Comparison of ENCODE assay signal across 1 cellular context in the genomic region with DNA sequence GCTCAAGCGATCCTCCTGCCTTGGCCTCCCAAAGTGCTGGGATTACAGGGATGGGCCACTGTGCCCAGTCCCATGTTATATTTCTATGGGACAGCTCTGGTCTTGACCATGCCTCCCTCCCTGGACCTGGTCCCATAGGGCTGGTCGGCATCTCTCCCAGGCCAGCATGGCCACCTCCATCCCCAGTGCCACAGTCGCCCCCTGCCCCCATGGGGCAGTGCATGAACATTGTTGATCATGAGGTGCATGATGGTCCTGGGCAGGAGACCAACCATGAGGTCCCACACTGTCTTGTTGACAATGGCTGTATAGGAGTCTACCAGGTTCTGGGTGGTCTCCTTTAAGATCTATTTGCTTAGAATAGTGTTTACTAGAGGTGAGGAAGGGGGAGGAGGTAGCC.
TF ChIP-seq lines count a peak whose summit lies in the region.

No MANE protein-coding gene starts in this region.

TF ChIP-seq in HepG2, 621 proteins besides CTCF, POLR2A, EP300 and RAD21:
- TF ChIP-seq, protein P1, sequence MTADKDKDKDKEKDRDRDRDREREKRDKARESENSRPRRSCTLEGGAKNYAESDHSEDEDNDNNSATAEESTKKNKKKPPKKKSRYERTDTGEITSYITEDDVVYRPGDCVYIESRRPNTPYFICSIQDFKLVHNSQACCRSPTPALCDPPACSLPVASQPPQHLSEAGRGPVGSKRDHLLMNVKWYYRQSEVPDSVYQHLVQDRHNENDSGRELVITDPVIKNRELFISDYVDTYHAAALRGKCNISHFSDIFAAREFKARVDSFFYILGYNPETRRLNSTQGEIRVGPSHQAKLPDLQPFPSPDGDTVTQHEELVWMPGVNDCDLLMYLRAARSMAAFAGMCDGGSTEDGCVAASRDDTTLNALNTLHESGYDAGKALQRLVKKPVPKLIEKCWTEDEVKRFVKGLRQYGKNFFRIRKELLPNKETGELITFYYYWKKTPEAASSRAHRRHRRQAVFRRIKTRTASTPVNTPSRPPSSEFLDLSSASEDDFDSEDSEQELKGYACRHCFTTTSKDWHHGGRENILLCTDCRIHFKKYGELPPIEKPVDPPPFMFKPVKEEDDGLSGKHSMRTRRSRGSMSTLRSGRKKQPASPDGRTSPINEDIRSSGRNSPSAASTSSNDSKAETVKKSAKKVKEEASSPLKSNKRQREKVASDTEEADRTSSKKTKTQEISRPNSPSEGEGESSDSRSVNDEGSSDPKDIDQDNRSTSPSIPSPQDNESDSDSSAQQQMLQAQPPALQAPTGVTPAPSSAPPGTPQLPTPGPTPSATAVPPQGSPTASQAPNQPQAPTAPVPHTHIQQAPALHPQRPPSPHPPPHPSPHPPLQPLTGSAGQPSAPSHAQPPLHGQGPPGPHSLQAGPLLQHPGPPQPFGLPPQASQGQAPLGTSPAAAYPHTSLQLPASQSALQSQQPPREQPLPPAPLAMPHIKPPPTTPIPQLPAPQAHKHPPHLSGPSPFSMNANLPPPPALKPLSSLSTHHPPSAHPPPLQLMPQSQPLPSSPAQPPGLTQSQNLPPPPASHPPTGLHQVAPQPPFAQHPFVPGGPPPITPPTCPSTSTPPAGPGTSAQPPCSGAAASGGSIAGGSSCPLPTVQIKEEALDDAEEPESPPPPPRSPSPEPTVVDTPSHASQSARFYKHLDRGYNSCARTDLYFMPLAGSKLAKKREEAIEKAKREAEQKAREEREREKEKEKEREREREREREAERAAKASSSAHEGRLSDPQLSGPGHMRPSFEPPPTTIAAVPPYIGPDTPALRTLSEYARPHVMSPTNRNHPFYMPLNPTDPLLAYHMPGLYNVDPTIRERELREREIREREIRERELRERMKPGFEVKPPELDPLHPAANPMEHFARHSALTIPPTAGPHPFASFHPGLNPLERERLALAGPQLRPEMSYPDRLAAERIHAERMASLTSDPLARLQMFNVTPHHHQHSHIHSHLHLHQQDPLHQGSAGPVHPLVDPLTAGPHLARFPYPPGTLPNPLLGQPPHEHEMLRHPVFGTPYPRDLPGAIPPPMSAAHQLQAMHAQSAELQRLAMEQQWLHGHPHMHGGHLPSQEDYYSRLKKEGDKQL (CRISPR knock-in tag; IDR thresholded peaks at IDR 0.05; ENCODE audit: low read depth) = no peak
- TF ChIP-seq ZNF446 (CRISPR knock-in tag; IDR thresholded peaks at IDR 0.05) (no peak), KLF6 (CRISPR knock-in tag; IDR thresholded peaks at IDR 0.05) (no peak), RFX1 (IDR thresholded peaks at IDR 0.05) (no peak), SSRP1 (CRISPR knock-in tag; IDR thresholded peaks at IDR 0.05) (no peak), GPBP1L1 (CRISPR knock-in tag; IDR thresholded peaks at IDR 0.05) (no peak), STAT6 (CRISPR knock-in tag; IDR thresholded peaks at IDR 0.05; ENCODE audit: borderline replicate concordance) (no peak), MIXL1 (CRISPR knock-in tag; IDR thresholded peaks at IDR 0.05) (no peak), ZNF326 (CRISPR knock-in tag; IDR thresholded peaks at IDR 0.05; ENCODE audit: borderline replicate concordance) (no peak)
